ENCODE assay signal across 8 cellular contexts in the genomic region with DNA sequence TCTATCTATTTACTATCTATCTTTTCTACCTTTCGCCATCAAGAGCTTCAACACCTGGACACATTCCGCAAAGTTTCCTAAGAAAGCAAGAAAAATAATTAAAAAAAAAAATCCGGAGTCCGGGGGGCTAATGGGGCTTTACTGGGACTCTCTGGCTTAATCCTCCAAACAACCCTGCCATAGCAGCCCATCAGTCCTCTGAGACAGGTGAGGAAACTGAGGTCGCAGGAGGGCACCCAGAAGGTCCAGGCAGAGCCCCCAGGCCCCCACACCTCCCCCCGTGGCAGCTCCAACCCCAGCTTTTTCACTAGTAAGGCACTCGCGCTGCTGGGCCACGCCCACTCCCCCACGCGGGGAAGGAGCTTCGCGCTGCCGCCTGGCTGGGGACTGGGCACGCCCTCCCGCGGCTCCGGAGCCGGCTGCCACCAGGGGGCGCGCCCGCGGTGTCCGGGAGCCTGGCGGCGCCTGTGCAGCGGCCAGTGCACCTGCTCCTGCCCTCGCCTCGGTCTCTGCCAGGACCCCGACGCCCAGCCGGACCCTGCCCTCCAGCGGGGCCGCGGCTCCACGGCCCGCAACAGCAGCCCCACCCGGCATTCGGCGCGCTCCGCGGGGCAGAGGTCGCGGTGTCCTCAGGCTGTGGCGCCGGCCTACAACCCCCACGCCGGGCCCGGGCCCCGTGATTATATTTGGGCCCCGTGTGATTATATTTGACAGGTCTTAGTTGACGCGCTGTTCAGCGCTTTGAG. TPM values are rescaled to one million over a fixed set of nuclear protein-coding genes. Genes with fewer than 3 reads are reported as not detected.
DNase-seq lines count a peak whose midpoint lies in the region; ATAC-seq and TF ChIP-seq lines count a peak whose summit lies in the region.

No MANE protein-coding gene starts in this region.

- no TSS peak for BruUV-seq in OCI-LY7 (replicated peaks; lab: Mats Ljungman, UMichigan)

- H3K27me3 Mint-ChIP-seq in natural killer cell (ENCODE audit: low read depth in 2 of 2) = peaks cover 19 to 21% of the 10 kb centered on the region in 2 donors

- intact Hi-C loops in OCI-LY7 (cut with micrococcal nuclease; ENCODE audit: unreplicated experiment) = no loop called here
- intact Hi-C loops in natural killer cell (cut with micrococcal nuclease) = no loop called here

- DNase-seq in AG10803 (ENCODE audit: low read depth) (peak; percentile 28), OCI-LY7 (ENCODE audit: low spot score) (peak; percentile 64), epithelial cell of esophagus (ENCODE audit: low read depth) (peak; percentile 38), natural killer cell (peak; percentile 82), DMS79 (lab: John Stamatoyannopoulos, UW) (no peak)
- peak; percentile 93 for DNase-seq in activated CD8-positive, alpha-beta memory T cell treated with anti-CD3 and anti-CD28 coated beads, Interleukin-2, amount 50 U/mL, for 48 hours
- peak; percentile 88 to 91 for DNase-seq in stimulated activated effector memory CD8-positive, alpha-beta T cell treated with anti-CD3 and anti-CD28 coated beads, Interleukin-12 subunit alpha, Interleukin-12 subunit beta, amount 100 ng/mL, for 72 hours (ENCODE audit: low spot score in 2 of 2)

- H3K4me2 ChIP-seq in OCI-LY7 (ENCODE audit: low read length) = peak overlapping the region; percentile 41; the same call in 1 of the 2 replicates

- ATAC-seq in GM21526 (IDR thresholded peaks at IDR 0.05; ENCODE audit: low FRiP score, unreplicated experiment) = peak; percentile 52
- peak; percentile 96 to 99 (median 99) for ATAC-seq in natural killer cell
- ATAC-seq in stimulated activated effector memory CD8-positive, alpha-beta T cell treated with anti-CD3 and anti-CD28 coated beads, Interleukin-12 subunit alpha, Interleukin-12 subunit beta, amount 100 ng/mL, for 72 hours = peak; percentile 93

- no peaks in the 10 kb centered on the region for H3K36me3 ChIP-seq in OCI-LY7 (ENCODE audit: insufficient read depth, low read length)

- CTCF ChIA-PET in OCI-LY7 (lab: Charles Lee; ENCODE audit: unreplicated experiment) = interaction anchor here (0.6 kb wide), 1 partner anchor 247 kb away, joined by 3 read pairs; no protein-coding TSS in a partner anchor

- H3K4me3 ChIP-seq in AG10803 (ENCODE audit: low read length) = no peak overlapping the region
- H3K4me3 ChIP-seq in OCI-LY7 (ENCODE audit: low read depth, low read length, poor library complexity, severe bottlenecking) = no peak overlapping the region
- no peak overlapping the region for H3K4me3 ChIP-seq in epithelial cell of esophagus (ENCODE audit: low read length)

- POLR2A ChIA-PET in OCI-LY7 (lab: Charles Lee) = no interaction called here

- no peaks in the 10 kb centered on the region for H3K9me3 Mint-ChIP-seq in natural killer cell
- H3K9me3 Mint-ChIP-seq in stimulated activated effector memory CD8-positive, alpha-beta T cell treated with anti-CD3 and anti-CD28 coated beads, Interleukin-12 subunit alpha, Interleukin-12 subunit beta, amount 100 ng/mL, for 72 hours = no peaks in the 10 kb centered on the region

- no peak overlapping the region for H2AFZ ChIP-seq in OCI-LY7 (ENCODE audit: low read length)

- no peaks in the 10 kb centered on the region for H3K9me2 ChIP-seq in OCI-LY7 (ENCODE audit: insufficient read depth, low read length)

- peak overlapping the region; percentile 13 for H3K4me3 Mint-ChIP-seq in natural killer cell
- no peak overlapping the region for H3K4me3 Mint-ChIP-seq in stimulated activated effector memory CD8-positive, alpha-beta T cell treated with anti-CD3 and anti-CD28 coated beads, Interleukin-12 subunit alpha, Interleukin-12 subunit beta, amount 100 ng/mL, for 72 hours

- H3K36me3 Mint-ChIP-seq in natural killer cell = no peaks in the 10 kb centered on the region
- no peaks in the 10 kb centered on the region for H3K36me3 Mint-ChIP-seq in stimulated activated effector memory CD8-positive, alpha-beta T cell treated with anti-CD3 and anti-CD28 coated beads, Interleukin-12 subunit alpha, Interleukin-12 subunit beta, amount 100 ng/mL, for 72 hours

- H3K79me2 ChIP-seq in OCI-LY7 (ENCODE audit: insufficient read depth, low read depth, low read length) = no peaks in the 10 kb centered on the region

- no peak overlapping the region for H3K27ac Mint-ChIP-seq in natural killer cell
- no peak overlapping the region for H3K27ac Mint-ChIP-seq in stimulated activated effector memory CD8-positive, alpha-beta T cell treated with anti-CD3 and anti-CD28 coated beads, Interleukin-12 subunit alpha, Interleukin-12 subunit beta, amount 100 ng/mL, for 72 hours

- H4K20me1 ChIP-seq in OCI-LY7 (ENCODE audit: insufficient read depth, low read length) = no peaks in the 10 kb centered on the region

- H3K4me1 ChIP-seq in OCI-LY7 (ENCODE audit: insufficient read depth, low read length, poor library complexity, severe bottlenecking) = peaks cover 21% of the 10 kb centered on the region

- no peaks in the 10 kb centered on the region for H3K4me1 Mint-ChIP-seq in natural killer cell
- no peaks in the 10 kb centered on the region for H3K4me1 Mint-ChIP-seq in stimulated activated effector memory CD8-positive, alpha-beta T cell treated with anti-CD3 and anti-CD28 coated beads, Interleukin-12 subunit alpha, Interleukin-12 subunit beta, amount 100 ng/mL, for 72 hours

- peak; percentile 41 for TF ChIP-seq CTCF in AG10803 (conservative IDR thresholded peaks at IDR 0.05; ENCODE audit: low read length)
- peak; percentile 78 for TF ChIP-seq CTCF in OCI-LY7 (conservative IDR thresholded peaks at IDR 0.05; ENCODE audit: low read length)
- peak; percentile 30 for TF ChIP-seq CTCF in epithelial cell of esophagus (IDR thresholded peaks at IDR 0.05; ENCODE audit: insufficient read depth, low read depth, low read length, missing control alignments)
- TF ChIP-seq CTCF in natural killer cell (IDR thresholded peaks at IDR 0.05) = peak; percentile 87

- H3K27ac ChIP-seq in OCI-LY7 (ENCODE audit: low read depth, low read length, poor library complexity, severe bottlenecking) = no peak overlapping the region

- no peaks in the 10 kb centered on the region for H3K9me3 ChIP-seq in OCI-LY7 (ENCODE audit: low read length)

RNA-seq across cellular contexts. Expression of gene SAMD11, which starts 54.1 kb away (rescaled TPM):
- total RNA-seq in OCI-LY7 (2014; rRNA removed; shearing (Covaris generic)) = 0.06 TPM in 1 of 2 replicates, not detected in the other
- total RNA-seq in OCI-LY7 (2022) (not detected in 2 replicates), natural killer cell (not detected)

Comparison
In these comparisons a context has a peak if more than half of its experiments do, and no peak if none do; other contexts are left out.
1. CTCF ChIP-seq: peak in every context shown above with its lines; median percentile 87 in natural killer cell; 78 in OCI-LY7; 41 in AG10803; 30 in epithelial cell of esophagus.